7 cellular contexts compared by ENCODE assay signal in genomic region chr10:70816220-70816894, GRCh38. TPM values are rescaled to one million over a fixed set of nuclear protein-coding genes. Genes with fewer than 3 reads are reported as not detected.
DNase-seq lines count a peak whose midpoint lies in the region; ATAC-seq and TF ChIP-seq lines count a peak whose summit lies in the region.

No MANE protein-coding gene starts in this region.

- in situ Hi-C loops in gastrocnemius medialis (cut with MboI; ENCODE audit: low sequenced_read_pairs in 4 of 4) = loop anchor here in 2 of 4 donors (5.0 kb wide), 1 partner anchor 66 kb away; no protein-coding TSS in a partner anchor

- TF ChIP-seq CTCF in breast epithelium (IDR thresholded peaks at IDR 0.05) (no peak), gastrocnemius medialis (IDR thresholded peaks at IDR 0.05 in 4 of 5, conservative IDR thresholded peaks at IDR 0.05 in 1 of 5) (no peak)

- H3K9me3 ChIP-seq in breast epithelium (no peaks in the 10 kb centered on the region), iPS-18c (ENCODE audit: control insufficient read depth, insufficient read depth, low read length) (no peaks in the 10 kb centered on the region), gastrocnemius medialis (no peaks in the 10 kb centered on the region)

- H3K27me3 ChIP-seq in breast epithelium = no peaks in the 10 kb centered on the region
- no peaks in the 10 kb centered on the region for H3K27me3 ChIP-seq in gastrocnemius medialis

- ATAC-seq in gastrocnemius medialis = peak; percentile 78 to 85

- CTCF ChIA-PET in HEK293T (lab: Yijun Ruan, JAX) = interaction anchor here (0.6 to 0.7 kb wide), 2 partner anchors 72 to 123 kb away, joined by 3 read pairs; partner anchors contain the start of gene PCBD1

- intact Hi-C loops in breast epithelium (cut with DNase I; ENCODE audit: low total_unique reads) (loop anchor here (10.0 kb wide), 1 partner anchor 68 kb away; the partner anchor contains the start of gene PCBD1), gastrocnemius medialis (cut with DNase I; ENCODE audit: low total_unique reads) (loop anchor here (1.0 kb wide), 1 partner anchor 13 kb away; no protein-coding TSS in a partner anchor)

- H3K36me3 ChIP-seq in breast epithelium (no peaks in the 10 kb centered on the region), gastrocnemius medialis (no peaks in the 10 kb centered on the region)

- no peaks in the 10 kb centered on the region for H3K4me1 ChIP-seq in breast epithelium
- peaks cover 7 to 14% of the 10 kb centered on the region in 2 donors for H3K4me1 ChIP-seq in gastrocnemius medialis

- H3K27ac ChIP-seq in breast epithelium = peak overlapping the region; percentile 92 to 96
- H3K27ac ChIP-seq in gastrocnemius medialis = peak overlapping the region; percentile 89 to 97 (median 94)

- H3K4me3 ChIP-seq in GM08714 (ENCODE audit: low read length) = peak overlapping the region; percentile 86
- peak overlapping the region; percentile 63 to 87 (median 66) for H3K4me3 ChIP-seq in breast epithelium
- peak overlapping the region; percentile 85 for H3K4me3 ChIP-seq in iPS-18c (ENCODE audit: insufficient read depth, low read depth, low read length)
- H3K4me3 ChIP-seq in gastrocnemius medialis = peak overlapping the region; percentile 65 to 96 (median 80)

- POLR2A ChIA-PET in HEK293T (lab: Yijun Ruan, JAX) = interaction anchor here (0.6 to 1.4 kb wide), 7 partner anchors 13 to 72 kb away, joined by 3 to 5 read pairs (median 3); partner anchors contain the start of gene PCBD1

- TF ChIP-seq POLR2A in breast epithelium (IDR thresholded peaks at IDR 0.05) (no peak), gastrocnemius medialis (IDR thresholded peaks at IDR 0.05) (peak in 1 of 2 donors; percentile 7)

- DNase-seq in HEK293T (ENCODE audit: extremely low spot score) (peak; percentile 76), NCI-H1105 (lab: John Stamatoyannopoulos, UW) (peak; percentile 56), UCSD-AML1 (lab: John Stamatoyannopoulos, UW; ENCODE audit: unreplicated experiment) (peak; percentile 49), breast epithelium (ENCODE audit: low spot score in 2 of 2) (peak; percentile 54 to 57), gastrocnemius medialis (peak; percentile 51 to 54)

TF ChIP-seq in HEK293T, 16 proteins besides CTCF, POLR2A, EP300 and RAD21:
- TF ChIP-seq ARNT (IDR thresholded peaks at IDR 0.05) (no peak), ZNF384 (IDR thresholded peaks at IDR 0.05) (no peak), L3MBTL2 (conservative IDR thresholded peaks at IDR 0.05) (no peak), LEF1 (IDR thresholded peaks at IDR 0.05; ENCODE audit: borderline replicate concordance) (no peak), TARDBP (IDR thresholded peaks at IDR 0.05) (no peak), HDGF (IDR thresholded peaks at IDR 0.05; ENCODE audit: borderline replicate concordance) (no peak), SUZ12 (IDR thresholded peaks at IDR 0.05) (no peak)

RNA-seq across cellular contexts. Expression of gene SGPL1, which starts 0.6 kb away (rescaled TPM):
- total RNA-seq in breast epithelium = 10 to 100 TPM; 31.0 to 52.2 (median 36.4) TPM
- 10 to 100 TPM in 3 of 4 donors, 1 to 10 TPM in 1; 6.5 to 17.1 (median 11.3) TPM for total RNA-seq in gastrocnemius medialis

RNA-seq across cellular contexts. Expression of gene TBATA, which starts 31.2 kb away (rescaled TPM):
- not detected for total RNA-seq in breast epithelium
- total RNA-seq in gastrocnemius medialis = not detected

Comparison
In these comparisons a context has a peak if more than half of its experiments do, and no peak if none do; other contexts are left out.
1. Peak in every context shown above with its lines: DNase-seq, ATAC-seq, H3K4me3 ChIP-seq and H3K27ac ChIP-seq.